8 cellular contexts compared by ENCODE assay signal in the genomic region with DNA sequence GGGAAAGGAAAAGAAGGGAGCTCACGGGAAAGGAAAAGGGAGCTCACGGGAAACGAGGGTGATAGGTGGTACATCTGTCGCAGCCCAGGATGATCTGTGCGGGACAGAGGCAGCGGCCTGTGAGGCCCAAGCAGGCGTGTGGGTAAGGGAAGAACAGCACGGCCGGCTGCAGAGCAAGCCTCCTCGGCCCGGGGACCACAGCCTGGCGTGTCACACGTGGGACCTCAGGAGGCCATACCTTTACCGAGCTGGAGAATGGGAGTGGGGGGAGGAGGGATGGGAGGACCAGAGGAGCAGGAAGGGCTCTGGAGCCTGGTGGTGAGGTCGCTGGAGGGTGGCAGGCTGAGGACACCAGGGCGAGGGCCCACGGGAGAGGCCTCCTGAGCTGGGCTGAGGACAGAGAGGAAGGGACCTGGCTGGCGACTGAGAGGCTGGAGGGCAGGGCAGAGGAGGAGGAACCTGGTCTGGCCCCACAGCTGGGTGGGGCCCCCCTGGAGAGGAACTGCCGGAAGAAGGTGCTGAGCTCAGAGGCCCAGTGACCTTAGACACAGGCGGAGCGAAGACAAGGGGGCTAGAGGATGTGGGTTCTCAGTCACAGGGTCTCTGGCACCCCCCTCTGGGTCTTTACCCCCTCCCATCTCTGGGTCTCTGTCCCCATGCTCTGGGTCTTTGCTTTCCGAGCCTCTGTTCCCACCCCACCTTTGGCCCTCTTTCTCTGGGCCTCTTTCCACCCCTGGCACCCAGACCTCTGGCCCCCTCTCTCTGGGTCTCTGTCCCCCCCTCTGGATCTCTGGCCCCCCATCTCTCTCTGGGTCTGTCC. TPM values are rescaled to one million over a fixed set of nuclear protein-coding genes. Genes with fewer than 3 reads are reported as not detected.
DNase-seq lines count a peak whose midpoint lies in the region; ATAC-seq and TF ChIP-seq lines count a peak whose summit lies in the region.

No MANE protein-coding gene starts in this region.

- H3K9me3 ChIP-seq in breast epithelium (no peaks in the 10 kb centered on the region), suprapubic skin (no peaks in the 10 kb centered on the region)

- 59 to 69% methylated on average over 22 of the region's 22 CpGs for WGBS in lower leg skin, 2 donors
- WGBS in suprapubic skin: 68% methylated on average over 22 of the region's 22 CpGs

- peaks cover 0 to 12% of the 10 kb centered on the region in 2 donors for H3K4me1 ChIP-seq in breast epithelium
- peaks cover 39% of the 10 kb centered on the region for H3K4me1 ChIP-seq in suprapubic skin

- TF ChIP-seq EP300 in suprapubic skin (IDR thresholded peaks at IDR 0.05): no peak

- intact Hi-C loops in breast epithelium (cut with DNase I; ENCODE audit: low total_unique reads) (no loop called here), lower leg skin (cut with DNase I; ENCODE audit: low total_unique reads) (no loop called here)

- TF ChIP-seq POLR2A in breast epithelium (IDR thresholded peaks at IDR 0.05) (no peak), lower leg skin (IDR thresholded peaks at IDR 0.05) (no peak), suprapubic skin (IDR thresholded peaks at IDR 0.05) (no peak)

- peak overlapping the region; percentile 92 to 93 for H3K27ac ChIP-seq in breast epithelium
- peak overlapping the region; percentile 47 for H3K27ac ChIP-seq in suprapubic skin

- H3K27me3 ChIP-seq in breast epithelium (no peaks in the 10 kb centered on the region), suprapubic skin (no peaks in the 10 kb centered on the region)

- TF ChIP-seq CTCF in breast epithelium (IDR thresholded peaks at IDR 0.05): no peak
- TF ChIP-seq CTCF in lower leg skin (IDR thresholded peaks at IDR 0.05): no peak
- no peak for TF ChIP-seq CTCF in suprapubic skin (IDR thresholded peaks at IDR 0.05)

- peak; percentile 73 for DNase-seq in SIG-M5 treated with dmso at 0.1 percent for 504 hours (lab: John Stamatoyannopoulos, UW; ENCODE audit: unreplicated experiment)
- no peak for DNase-seq in breast epithelium (ENCODE audit: low spot score in 2 of 2)
- peak; percentile 64 to 92 for DNase-seq in lower leg skin (ENCODE audit: low spot score in 2 of 2)
- no peak for DNase-seq in suprapubic skin (ENCODE audit: low spot score in 2 of 2)
- no peak for DNase-seq in cortex of kidney (lab: John Stamatoyannopoulos, UW)
- no peak for DNase-seq in NCI-H1092 treated with DMSO at 0.1 percent for 48 hours (lab: John Stamatoyannopoulos, UW)

- ATAC-seq in GM18511 (IDR thresholded peaks at IDR 0.05; ENCODE audit: unreplicated experiment) (peak; percentile 46), HG03108 (IDR thresholded peaks at IDR 0.05; ENCODE audit: unreplicated experiment) (peak; percentile 40)

- no peak overlapping the region for H3K4me3 ChIP-seq in breast epithelium
- H3K4me3 ChIP-seq in lower leg skin (ENCODE audit: low read depth, poor library complexity, severe bottlenecking): no peak overlapping the region
- H3K4me3 ChIP-seq in suprapubic skin: no peak overlapping the region

- H3K36me3 ChIP-seq in breast epithelium (no peaks in the 10 kb centered on the region), suprapubic skin (peaks cover 11% of the 10 kb centered on the region)

RNA-seq across cellular contexts. Expression of a gene that starts 2.9 kb away (rescaled TPM):
- over 10,000 TPM in 1 of 3 donors, 1,000 to 10,000 TPM in 2; 3,861 to 12,429 (median 4,028) TPM for total RNA-seq in breast epithelium
- total RNA-seq in lower leg skin: 1,000 to 10,000 TPM; 1,012 to 1,617 (median 1,174) TPM
- 1,000 to 10,000 TPM in 3 of 4 donors, 100 to 1,000 TPM in 1; 883 to 1,582 (median 1,278) TPM for total RNA-seq in suprapubic skin

RNA-seq across cellular contexts. Expression of a gene that starts 7.6 kb away (rescaled TPM):
- total RNA-seq in breast epithelium (10 to 100 TPM; 34.2 to 56.0 (median 36.0) TPM), lower leg skin (10 to 100 TPM; 15.5 to 36.3 (median 31.1) TPM), suprapubic skin (10 to 100 TPM; 25.1 to 29.6 (median 27.5) TPM)

RNA-seq across cellular contexts. Expression of a gene that starts 28.7 kb away (rescaled TPM):
- total RNA-seq in breast epithelium: 1 to 10 TPM in 1 of 3 donors, under 1 TPM in 1, not detected in 1; 0.96 to 1.3 TPM
- total RNA-seq in lower leg skin: not detected
- under 1 TPM in 1 of 4 donors, not detected in 3; 0.59 TPM for total RNA-seq in suprapubic skin

RNA-seq across cellular contexts. Expression of a gene that starts 30.9 kb away (rescaled TPM):
- total RNA-seq in breast epithelium: 10 to 100 TPM; 24.0 to 26.4 (median 24.6) TPM
- 10 to 100 TPM; 16.4 to 33.3 (median 20.5) TPM for total RNA-seq in lower leg skin
- total RNA-seq in suprapubic skin: 10 to 100 TPM; 26.4 to 42.0 (median 31.6) TPM

RNA-seq across cellular contexts. Expression of a gene that starts 31.4 kb away (rescaled TPM):
- total RNA-seq in breast epithelium: 100 to 1,000 TPM in 1 of 3 donors, 10 to 100 TPM in 2; 74.1 to 104 (median 84.0) TPM
- total RNA-seq in lower leg skin: 10 to 100 TPM; 61.3 to 83.8 (median 83.3) TPM
- 10 to 100 TPM; 37.3 to 70.3 (median 68.8) TPM for total RNA-seq in suprapubic skin

Comparison
In these comparisons a context has a peak if more than half of its experiments do, and no peak if none do; other contexts are left out.
1. DNase-seq: peak in SIG-M5 treated with dmso at 0.1 percent for 504 hours (single experiment) and lower leg skin (2 of 2); none in breast epithelium (0 of 2), suprapubic skin (0 of 2), cortex of kidney (single experiment) and NCI-H1092 treated with DMSO at 0.1 percent for 48 hours (single experiment).